ENCODE assay signal across 1 cellular context in the genomic region with DNA sequence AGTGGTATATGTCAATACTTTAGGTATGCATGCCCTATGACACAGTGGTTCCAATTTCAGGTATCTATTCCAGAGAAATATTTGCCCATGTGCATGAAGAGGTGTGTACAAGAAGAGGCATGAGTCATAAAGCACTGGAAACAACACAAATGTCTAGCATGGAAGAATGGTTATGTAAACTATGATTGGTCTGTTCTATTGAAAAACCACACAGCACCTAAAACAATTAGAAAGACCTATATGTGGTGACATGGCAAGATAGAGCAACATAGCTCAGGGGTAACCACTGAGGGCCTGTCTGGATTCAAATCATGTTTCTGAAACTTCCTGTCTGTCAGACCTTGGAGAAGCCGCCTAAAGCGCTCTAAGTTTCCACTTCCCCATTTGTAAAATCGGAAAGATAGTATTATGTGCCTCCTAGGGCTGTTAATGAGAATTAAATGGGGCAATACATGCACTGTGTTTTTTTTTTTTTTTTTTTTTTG.
TF ChIP-seq lines count a peak whose summit lies in the region.

No MANE protein-coding gene starts in this region.

TF ChIP-seq in GM12878, 131 proteins besides CTCF, POLR2A, EP300 and RAD21 (continued from another document):
- TF ChIP-seq REST (IDR thresholded peaks at IDR 0.05; ENCODE audit: low read depth, low read length), result no peak
- TF ChIP-seq IRF4 (IDR thresholded peaks at IDR 0.05; ENCODE audit: low read depth, low read length), result 0 out of 2 replicates have a peak, but pooled peaks have one; percentile 43
- no peak for TF ChIP-seq RB1 (IDR thresholded peaks at IDR 0.05; ENCODE audit: borderline replicate concordance)
- no peak for TF ChIP-seq HDAC2 (IDR thresholded peaks at IDR 0.05)
- no peak for TF ChIP-seq POLR2AphosphoS2 (IDR thresholded peaks at IDR 0.05; ENCODE audit: low read depth, low read length)
- no peak for TF ChIP-seq TBL1XR1 (IDR thresholded peaks at IDR 0.05; ENCODE audit: low read depth, low read length)
- TF ChIP-seq TCF12 (IDR thresholded peaks at IDR 0.05; ENCODE audit: low read depth, low read length), result 0 out of 2 replicates have a peak, but pooled peaks have one; percentile 19
- TF ChIP-seq CBFB (IDR thresholded peaks at IDR 0.05; ENCODE audit: low read depth), result 0 out of 2 replicates have a peak, but pooled peaks have one; percentile 29
- no peak for TF ChIP-seq SIN3A (IDR thresholded peaks at IDR 0.05; ENCODE audit: low read depth, low read length)
- TF ChIP-seq, protein P1, sequence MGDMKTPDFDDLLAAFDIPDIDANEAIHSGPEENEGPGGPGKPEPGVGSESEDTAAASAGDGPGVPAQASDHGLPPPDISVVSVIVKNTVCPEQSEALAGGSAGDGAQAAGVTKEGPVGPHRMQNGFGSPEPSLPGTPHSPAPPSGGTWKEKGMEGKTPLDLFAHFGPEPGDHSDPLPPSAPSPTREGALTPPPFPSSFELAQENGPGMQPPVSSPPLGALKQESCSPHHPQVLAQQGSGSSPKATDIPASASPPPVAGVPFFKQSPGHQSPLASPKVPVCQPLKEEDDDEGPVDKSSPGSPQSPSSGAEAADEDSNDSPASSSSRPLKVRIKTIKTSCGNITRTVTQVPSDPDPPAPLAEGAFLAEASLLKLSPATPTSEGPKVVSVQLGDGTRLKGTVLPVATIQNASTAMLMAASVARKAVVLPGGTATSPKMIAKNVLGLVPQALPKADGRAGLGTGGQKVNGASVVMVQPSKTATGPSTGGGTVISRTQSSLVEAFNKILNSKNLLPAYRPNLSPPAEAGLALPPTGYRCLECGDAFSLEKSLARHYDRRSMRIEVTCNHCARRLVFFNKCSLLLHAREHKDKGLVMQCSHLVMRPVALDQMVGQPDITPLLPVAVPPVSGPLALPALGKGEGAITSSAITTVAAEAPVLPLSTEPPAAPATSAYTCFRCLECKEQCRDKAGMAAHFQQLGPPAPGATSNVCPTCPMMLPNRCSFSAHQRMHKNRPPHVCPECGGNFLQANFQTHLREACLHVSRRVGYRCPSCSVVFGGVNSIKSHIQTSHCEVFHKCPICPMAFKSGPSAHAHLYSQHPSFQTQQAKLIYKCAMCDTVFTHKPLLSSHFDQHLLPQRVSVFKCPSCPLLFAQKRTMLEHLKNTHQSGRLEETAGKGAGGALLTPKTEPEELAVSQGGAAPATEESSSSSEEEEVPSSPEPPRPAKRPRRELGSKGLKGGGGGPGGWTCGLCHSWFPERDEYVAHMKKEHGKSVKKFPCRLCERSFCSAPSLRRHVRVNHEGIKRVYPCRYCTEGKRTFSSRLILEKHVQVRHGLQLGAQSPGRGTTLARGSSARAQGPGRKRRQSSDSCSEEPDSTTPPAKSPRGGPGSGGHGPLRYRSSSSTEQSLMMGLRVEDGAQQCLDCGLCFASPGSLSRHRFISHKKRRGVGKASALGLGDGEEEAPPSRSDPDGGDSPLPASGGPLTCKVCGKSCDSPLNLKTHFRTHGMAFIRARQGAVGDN (IDR thresholded peaks at IDR 0.05), result 0 out of 2 replicates have a peak, but pooled peaks have one; percentile 35
- TF ChIP-seq SREBF1 (IDR thresholded peaks at IDR 0.05; ENCODE audit: low read length), result no peak
- TF ChIP-seq ZSCAN29 (IDR thresholded peaks at IDR 0.05), result no peak
- TF ChIP-seq FOXK2 (IDR thresholded peaks at IDR 0.05), result no peak
- TF ChIP-seq, protein P2, sequence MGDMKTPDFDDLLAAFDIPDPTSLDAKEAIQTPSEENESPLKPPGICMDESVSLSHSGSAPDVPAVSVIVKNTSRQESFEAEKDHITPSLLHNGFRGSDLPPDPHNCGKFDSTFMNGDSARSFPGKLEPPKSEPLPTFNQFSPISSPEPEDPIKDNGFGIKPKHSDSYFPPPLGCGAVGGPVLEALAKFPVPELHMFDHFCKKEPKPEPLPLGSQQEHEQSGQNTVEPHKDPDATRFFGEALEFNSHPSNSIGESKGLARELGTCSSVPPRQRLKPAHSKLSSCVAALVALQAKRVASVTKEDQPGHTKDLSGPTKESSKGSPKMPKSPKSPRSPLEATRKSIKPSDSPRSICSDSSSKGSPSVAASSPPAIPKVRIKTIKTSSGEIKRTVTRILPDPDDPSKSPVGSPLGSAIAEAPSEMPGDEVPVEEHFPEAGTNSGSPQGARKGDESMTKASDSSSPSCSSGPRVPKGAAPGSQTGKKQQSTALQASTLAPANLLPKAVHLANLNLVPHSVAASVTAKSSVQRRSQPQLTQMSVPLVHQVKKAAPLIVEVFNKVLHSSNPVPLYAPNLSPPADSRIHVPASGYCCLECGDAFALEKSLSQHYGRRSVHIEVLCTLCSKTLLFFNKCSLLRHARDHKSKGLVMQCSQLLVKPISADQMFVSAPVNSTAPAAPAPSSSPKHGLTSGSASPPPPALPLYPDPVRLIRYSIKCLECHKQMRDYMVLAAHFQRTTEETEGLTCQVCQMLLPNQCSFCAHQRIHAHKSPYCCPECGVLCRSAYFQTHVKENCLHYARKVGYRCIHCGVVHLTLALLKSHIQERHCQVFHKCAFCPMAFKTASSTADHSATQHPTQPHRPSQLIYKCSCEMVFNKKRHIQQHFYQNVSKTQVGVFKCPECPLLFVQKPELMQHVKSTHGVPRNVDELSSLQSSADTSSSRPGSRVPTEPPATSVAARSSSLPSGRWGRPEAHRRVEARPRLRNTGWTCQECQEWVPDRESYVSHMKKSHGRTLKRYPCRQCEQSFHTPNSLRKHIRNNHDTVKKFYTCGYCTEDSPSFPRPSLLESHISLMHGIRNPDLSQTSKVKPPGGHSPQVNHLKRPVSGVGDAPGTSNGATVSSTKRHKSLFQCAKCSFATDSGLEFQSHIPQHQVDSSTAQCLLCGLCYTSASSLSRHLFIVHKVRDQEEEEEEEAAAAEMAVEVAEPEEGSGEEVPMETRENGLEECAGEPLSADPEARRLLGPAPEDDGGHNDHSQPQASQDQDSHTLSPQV (IDR thresholded peaks at IDR 0.05), result no peak
- TF ChIP-seq, protein P3, sequence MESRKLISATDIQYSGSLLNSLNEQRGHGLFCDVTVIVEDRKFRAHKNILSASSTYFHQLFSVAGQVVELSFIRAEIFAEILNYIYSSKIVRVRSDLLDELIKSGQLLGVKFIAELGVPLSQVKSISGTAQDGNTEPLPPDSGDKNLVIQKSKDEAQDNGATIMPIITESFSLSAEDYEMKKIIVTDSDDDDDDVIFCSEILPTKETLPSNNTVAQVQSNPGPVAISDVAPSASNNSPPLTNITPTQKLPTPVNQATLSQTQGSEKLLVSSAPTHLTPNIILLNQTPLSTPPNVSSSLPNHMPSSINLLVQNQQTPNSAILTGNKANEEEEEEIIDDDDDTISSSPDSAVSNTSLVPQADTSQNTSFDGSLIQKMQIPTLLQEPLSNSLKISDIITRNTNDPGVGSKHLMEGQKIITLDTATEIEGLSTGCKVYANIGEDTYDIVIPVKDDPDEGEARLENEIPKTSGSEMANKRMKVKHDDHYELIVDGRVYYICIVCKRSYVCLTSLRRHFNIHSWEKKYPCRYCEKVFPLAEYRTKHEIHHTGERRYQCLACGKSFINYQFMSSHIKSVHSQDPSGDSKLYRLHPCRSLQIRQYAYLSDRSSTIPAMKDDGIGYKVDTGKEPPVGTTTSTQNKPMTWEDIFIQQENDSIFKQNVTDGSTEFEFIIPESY (IDR thresholded peaks at IDR 0.05), result no peak
- TF ChIP-seq HCFC1 (IDR thresholded peaks at IDR 0.05; ENCODE audit: low read length), result no peak
- TF ChIP-seq ZNF24 (IDR thresholded peaks at IDR 0.05), result no peak
